Comparison of ENCODE assay signal across 8 cellular contexts in genomic region chr12:96906849-96907664, GRCh38. TPM values are rescaled to one million over a fixed set of nuclear protein-coding genes. Genes with fewer than 3 reads are reported as not detected.
DNase-seq lines count a peak whose midpoint lies in the region; ATAC-seq and TF ChIP-seq lines count a peak whose summit lies in the region.

TSS of gene NEDD1 (plus strand) at chr12:96907257. CDS start at chr12:96909760, 2,503 bp downstream.

- in situ Hi-C loops in astrocyte of the cerebellum (cut with HindIII; ENCODE audit: low sequenced_read_pairs) = no loop called here

- TF ChIP-seq CTCF in astrocyte of the cerebellum (IDR thresholded peaks at IDR 0.05; ENCODE audit: low read depth, low read length, missing control alignments) (no peak), vagina (IDR thresholded peaks at IDR 0.05) (no peak)

- peak within 1 kb of the TSS; percentile 92 for H3K27ac ChIP-seq in vagina

- TF ChIP-seq POLR2A in vagina (IDR thresholded peaks at IDR 0.05) = peak in 1 of 2 donors; percentile 61

- ATAC-seq in GM18502 (IDR thresholded peaks at IDR 0.05; ENCODE audit: poor library complexity, unreplicated experiment) (peak; percentile 93), HG02840 (IDR thresholded peaks at IDR 0.05; ENCODE audit: low FRiP score, unreplicated experiment) (peak; percentile 94)

- peak within 1 kb of the TSS; percentile 81 for H3K4me3 ChIP-seq in astrocyte of the cerebellum (ENCODE audit: low read depth, low read length)
- peak within 1 kb of the TSS; percentile 88 to 94 for H3K4me3 ChIP-seq in vagina

- no peaks in the 10 kb centered on the region for H3K9me3 ChIP-seq in vagina

- no peaks in the 10 kb centered on the region for H3K36me3 ChIP-seq in vagina

- H3K27me3 ChIP-seq in vagina = no peaks in the 10 kb centered on the region

- H3K4me1 ChIP-seq in vagina = peaks cover 12% of the 10 kb centered on the region

- DNase-seq in NCI-H1417 treated with DMSO at 0.1 percent for 48 hours (lab: John Stamatoyannopoulos, UW) (peak; percentile 37), T-helper 9 cell (peak; percentile 77), astrocyte of the cerebellum (ENCODE audit: low read depth) (no peak), hepatic stellate cell (ENCODE audit: low spot score) (peak; percentile 77), renal cortical epithelial cell (ENCODE audit: low read depth) (peak; percentile 23), vagina (ENCODE audit: extremely low spot score in 2 of 2) (peak in 1 of 2 donors; percentile 88)

- intact Hi-C loops in vagina (cut with DNase I) = no loop called here

RNA-seq across cellular contexts. Expression of gene NEDD1, which starts in this region (rescaled TPM):
- 35.4 and 48.4 TPM in 2 replicates for total RNA-seq in renal cortical epithelial cell
- total RNA-seq in vagina = 10.1 TPM
